In genomic region chr10:110842305-110842952, GRCh38 we compare ENCODE assay signal across 11 cellular contexts. TPM values are rescaled to one million over a fixed set of nuclear protein-coding genes. Genes with fewer than 3 reads are reported as not detected.
DNase-seq lines count a peak whose midpoint lies in the region; TF ChIP-seq lines count a peak whose summit lies in the region.
"Had no signal": no experiment of that assay in that cellular context is flagged by ENCODE, and none has a peak within 500 bp of the region (broad histone marks: within the 10 kb centered on the region; RNA-seq: fewer than 3 reads in every experiment).

No MANE protein-coding gene starts in this region.

- peak overlapping the region; percentile 22 for H3K9ac ChIP-seq in Loucy (ENCODE audit: low read depth, low read length, poor library complexity, severe bottlenecking)

- no peaks in the 10 kb centered on the region for H3F3A ChIP-seq in Loucy (ENCODE audit: low read depth)

- H3K4me3 Mint-ChIP-seq in activated naive CD4-positive, alpha-beta T cell treated with anti-CD3 and anti-CD28 coated beads for 36 hours, result no peak overlapping the region

- CTCF ChIA-PET in activated naive CD4-positive, alpha-beta T cell treated with anti-CD3 and anti-CD28 coated beads for 36 hours (lab: Charles Lee), result interaction anchor here (2.9 kb wide), 1 partner anchor 10 kb away, joined by 11 read pairs; no protein-coding TSS in a partner anchor

- intact Hi-C loops in activated naive CD4-positive, alpha-beta T cell treated with anti-CD3 and anti-CD28 coated beads for 36 hours (cut with micrococcal nuclease), result loop anchor here (1.0 to 5.0 kb wide), 2 partner anchors 40 to 68 kb away; no protein-coding TSS in a partner anchor
- intact Hi-C loops in thyroid gland (cut with DNase I), result no loop called here

- no peak overlapping the region for H3K4me3 ChIP-seq in Loucy (ENCODE audit: low read length, poor library complexity, severe bottlenecking)
- H3K4me3 ChIP-seq in effector memory CD4-positive, alpha-beta T cell (ENCODE audit: insufficient read depth, low read depth, low read length, poor library complexity, severe bottlenecking), result no peak overlapping the region
- H3K4me3 ChIP-seq in thyroid gland (replicated peaks in 1 of 3), result no peak overlapping the region
- H3K4me3 ChIP-seq: lung had no signal

- no peaks in the 10 kb centered on the region for H3K36me3 Mint-ChIP-seq in activated naive CD4-positive, alpha-beta T cell treated with anti-CD3 and anti-CD28 coated beads for 36 hours (ENCODE audit: low read depth)

- 70 to 74% methylated on average over 8 of the region's 8 CpGs for WGBS in thyroid gland, 2 donors

- H3K4me1 ChIP-seq in Loucy (ENCODE audit: insufficient read depth, low read length, poor library complexity, severe bottlenecking), result peaks cover 70% of the 10 kb centered on the region
- H3K4me1 ChIP-seq in effector memory CD4-positive, alpha-beta T cell (ENCODE audit: control insufficient read depth, insufficient read depth, low read length, poor library complexity, severe bottlenecking), result peaks cover 22% of the 10 kb centered on the region
- H3K4me1 ChIP-seq in thyroid gland, result peaks cover 75 to 87% of the 10 kb centered on the region in 2 donors

- peak overlapping the region; percentile 31 for H3K4me2 ChIP-seq in Loucy (ENCODE audit: low read depth, low read length, poor library complexity, severe bottlenecking)

- H3K27me3 Mint-ChIP-seq in activated naive CD4-positive, alpha-beta T cell treated with anti-CD3 and anti-CD28 coated beads for 36 hours (ENCODE audit: low read depth), result no peaks in the 10 kb centered on the region

- H2AFZ ChIP-seq in Loucy (ENCODE audit: low read length), result no peak overlapping the region

- TF ChIP-seq CTCF in Loucy (conservative IDR thresholded peaks at IDR 0.05; ENCODE audit: low read length), result no peak
- no peak for TF ChIP-seq CTCF in thyroid gland (IDR thresholded peaks at IDR 0.05)

- peaks cover 4% of the 10 kb centered on the region; the same call in 1 of the 2 replicates for H3K79me2 ChIP-seq in Loucy (ENCODE audit: insufficient read depth, low read length)

- peak overlapping the region; percentile 38 for H3K27ac ChIP-seq in effector memory CD4-positive, alpha-beta T cell (ENCODE audit: insufficient read depth, low read length, poor library complexity, severe bottlenecking)
- H3K27ac ChIP-seq in thyroid gland, result peak overlapping the region; percentile 78 to 91 (median 89)

- TF ChIP-seq POLR2A in thyroid gland (IDR thresholded peaks at IDR 0.05) (no peak), erythroblast (IDR thresholded peaks at IDR 0.05; ENCODE audit: low read length) (no peak)

- no peaks in the 10 kb centered on the region for H3K9me2 ChIP-seq in Loucy (replicated peaks; ENCODE audit: low read depth, low read length)

- H3K27me3 ChIP-seq in Loucy (ENCODE audit: insufficient read depth, low read length, poor library complexity, severe bottlenecking) (no peaks in the 10 kb centered on the region), thyroid gland (no peaks in the 10 kb centered on the region)
- no peaks in the 10 kb centered on the region for H3K27me3 ChIP-seq in effector memory CD4-positive, alpha-beta T cell (replicated peaks; ENCODE audit: control insufficient read depth, insufficient read depth, low read length, poor library complexity, severe bottlenecking)

- peak overlapping the region; percentile 65 for H3K27ac Mint-ChIP-seq in activated naive CD4-positive, alpha-beta T cell treated with anti-CD3 and anti-CD28 coated beads for 36 hours

- H3K36me3 ChIP-seq in Loucy (ENCODE audit: insufficient read depth, low read length) (no peaks in the 10 kb centered on the region), thyroid gland (no peaks in the 10 kb centered on the region)
- no peaks in the 10 kb centered on the region for H3K36me3 ChIP-seq in effector memory CD4-positive, alpha-beta T cell (ENCODE audit: control insufficient read depth, insufficient read depth, low read length)

- no peaks in the 10 kb centered on the region for H3K9me3 Mint-ChIP-seq in activated naive CD4-positive, alpha-beta T cell treated with anti-CD3 and anti-CD28 coated beads for 36 hours

- H3K4me1 Mint-ChIP-seq in activated naive CD4-positive, alpha-beta T cell treated with anti-CD3 and anti-CD28 coated beads for 36 hours (ENCODE audit: low read depth), result peaks cover 45% of the 10 kb centered on the region

- H4K20me1 ChIP-seq in Loucy (ENCODE audit: insufficient read depth, low read length, poor library complexity, severe bottlenecking), result no peaks in the 10 kb centered on the region

- no peak for DNase-seq in activated naive CD4-positive, alpha-beta T cell treated with anti-CD3 and anti-CD28 coated beads for 36 hours
- DNase-seq in activated naive CD4-positive, alpha-beta T cell treated with anti-CD3 and anti-CD28 coated beads, Interleukin-2, amount 50 U/mL, for 16 hours, result no peak
- DNase-seq in effector memory CD4-positive, alpha-beta T cell, result no peak
- DNase-seq in thyroid gland (no peak), erythroblast (lab: John Stamatoyannopoulos, UW) (no peak), OCI-M2 (lab: John Stamatoyannopoulos, UW; ENCODE audit: unreplicated experiment) (no peak)
- DNase-seq in stimulated activated CD4-positive, alpha-beta T cell treated with anti-CD3 and anti-CD28 coated beads, Interleukin-12 subunit alpha, Interleukin-12 subunit beta, amount 100 ng/mL, for 4 hours, result no peak
- DNase-seq: NCI-H1417, OCI-M1 had no signal

- H3K9me3 ChIP-seq in Loucy (ENCODE audit: insufficient read depth, low read depth, low read length), result no peaks in the 10 kb centered on the region
- no peaks in the 10 kb centered on the region for H3K9me3 ChIP-seq in effector memory CD4-positive, alpha-beta T cell (ENCODE audit: control insufficient read depth, low read length)
- H3K9me3 ChIP-seq in thyroid gland, result no peaks in the 10 kb centered on the region

RNA-seq across cellular contexts. Expression of gene PDCD4, which starts 29.3 kb away (rescaled TPM):
- 100 to 1,000 TPM; 143 to 146 TPM for total RNA-seq in activated naive CD4-positive, alpha-beta T cell treated with anti-CD3 and anti-CD28 coated beads for 36 hours
- total RNA-seq in thyroid gland, result 100 to 1,000 TPM; 188 to 340 (median 256) TPM
